14 cellular contexts compared by ENCODE assay signal in genomic region chr6:125529061-125529460, GRCh38.
"Had no signal": no experiment of that assay in that cellular context is flagged by ENCODE, and none has a peak within 500 bp of the region (broad histone marks: within the 10 kb centered on the region; RNA-seq: fewer than 3 reads in every experiment).

No MANE protein-coding gene starts in this region.

- H3K4me3 Mint-ChIP-seq: activated naive CD4-positive, alpha-beta T cell treated with anti-CD3 and anti-CD28 coated beads, Interleukin-2, amount 50 U/mL, for 24 hours; dendritic cell treated with granulocyte-macrophage colony-stimulating factor and Interleukin-4, amounts not matched to agents 40 ng/mL and 50 ng/mL, for 4 days; memory B cell; stimulated activated naive CD8-positive, alpha-beta T cell treated with anti-CD3 and anti-CD28 coated beads, Interleukin-15, amount 100 ng/mL, for 72 hours had no signal

- H3K27ac ChIP-seq: body of pancreas, thyroid gland had no signal

- H3K36me3 ChIP-seq: thyroid gland had no signal

- H3K4me3 ChIP-seq: body of pancreas, thyroid gland had no signal

- H3K4me1 Mint-ChIP-seq: activated naive CD4-positive, alpha-beta T cell treated with anti-CD3 and anti-CD28 coated beads, Interleukin-2, amount 50 U/mL, for 24 hours; memory B cell; stimulated activated naive CD8-positive, alpha-beta T cell treated with anti-CD3 and anti-CD28 coated beads, Interleukin-15, amount 100 ng/mL, for 72 hours had no signal

- H3K9me3 ChIP-seq: body of pancreas, thyroid gland had no signal

- DNase-seq: activated CD4-positive, alpha-beta T cell treated with anti-CD3 and anti-CD28 coated beads, Interleukin-2, amount 50 U/mL, for 4 hours; activated CD4-positive, CD25-positive, alpha-beta regulatory T cell treated with anti-CD3 and anti-CD28 coated beads, Interleukin-2, amount 50 U/mL, for 72 hours; activated effector memory CD4-positive, alpha-beta T cell treated with Interleukin-2 at 50 U/mL for 16 hours; activated T-cell treated with anti-CD3 and anti-CD28 coated beads, Interleukin-2, amount 50 U/mL, for 1 hour; body of pancreas; hypothalamus; nucleus accumbens; stimulated activated CD4-positive, alpha-beta T cell treated with anti-CD3 and anti-CD28 coated beads, Interleukin-15, amount 100 ng/mL, for 24 hours; stimulated activated CD4-positive, alpha-beta T cell treated with anti-CD3 and anti-CD28 coated beads, Interleukin-4, amount 100 ng/mL, for 24 hours; stimulated activated naive CD8-positive, alpha-beta T cell treated with anti-CD3 and anti-CD28 coated beads, Interleukin-15, amount 100 ng/mL, for 72 hours; thyroid gland had no signal

- H3K27ac Mint-ChIP-seq: activated naive CD4-positive, alpha-beta T cell treated with anti-CD3 and anti-CD28 coated beads, Interleukin-2, amount 50 U/mL, for 24 hours; dendritic cell treated with granulocyte-macrophage colony-stimulating factor and Interleukin-4, amounts not matched to agents 40 ng/mL and 50 ng/mL, for 4 days; memory B cell had no signal

- H3K27me3 ChIP-seq: body of pancreas, thyroid gland had no signal

- H3K36me3 Mint-ChIP-seq: activated naive CD4-positive, alpha-beta T cell treated with anti-CD3 and anti-CD28 coated beads, Interleukin-2, amount 50 U/mL, for 24 hours; memory B cell had no signal

- H3K9me3 Mint-ChIP-seq: activated naive CD4-positive, alpha-beta T cell treated with anti-CD3 and anti-CD28 coated beads, Interleukin-2, amount 50 U/mL, for 24 hours; dendritic cell treated with granulocyte-macrophage colony-stimulating factor and Interleukin-4, amounts not matched to agents 40 ng/mL and 50 ng/mL, for 4 days; memory B cell; stimulated activated naive CD8-positive, alpha-beta T cell treated with anti-CD3 and anti-CD28 coated beads, Interleukin-15, amount 100 ng/mL, for 72 hours had no signal
